In genomic region chr15:58873267-58873666, GRCh38 we compare ENCODE assay signal across 13 cellular contexts.
DNase-seq lines count a peak whose midpoint lies in the region; ATAC-seq and TF ChIP-seq lines count a peak whose summit lies in the region.
"Had no signal": no experiment of that assay in that cellular context is flagged by ENCODE, and none has a peak within 500 bp of the region (broad histone marks: within the 10 kb centered on the region; RNA-seq: fewer than 3 reads in every experiment).

No MANE protein-coding gene starts in this region.

- in situ Hi-C loops in IMR-90 (cut with MboI; ENCODE audit: low sequenced_read_pairs): no loop called here

- no peak overlapping the region for H3K4ac ChIP-seq in IMR-90 (ENCODE audit: low read depth, low read length)

- H3K4me3 ChIP-seq in IMR-90 (ENCODE audit: insufficient read depth, low read depth, low read length): no peak overlapping the region
- H3K4me3 ChIP-seq in uterus: no peak overlapping the region
- no peak overlapping the region for H3K4me3 ChIP-seq in CD8-positive, alpha-beta T cell (ENCODE audit: low read depth, low read length)

- POLR2A ChIA-PET in IMR-90 (lab: Charles Lee; ENCODE audit: unreplicated experiment): no interaction called here
- POLR2A ChIA-PET in CD8-positive, alpha-beta T cell (lab: Charles Lee): no interaction called here

- H3K27ac Mint-ChIP-seq in CD8-positive, alpha-beta T cell: no peak overlapping the region
- H3K27ac Mint-ChIP-seq: activated CD4-positive, alpha-beta T cell treated with anti-CD3 and anti-CD28 coated beads, Interleukin-2, amount 10 ng/mL, durations not matched to agents 7 days and 5 days; T-helper 2 cell treated with Interferon-gamma antibody and Interleukin-4, amounts not matched to agents 5 μg/mL and 100 μg/mL, for 36 hours had no signal

- H2AK9ac ChIP-seq in IMR-90 (replicated peaks; ENCODE audit: low read depth, low read length, poor library complexity): no peak overlapping the region

- no peaks in the 10 kb centered on the region for H3K4me1 Mint-ChIP-seq in CD8-positive, alpha-beta T cell (ENCODE audit: low read depth)
- H3K4me1 Mint-ChIP-seq: activated CD4-positive, alpha-beta T cell treated with anti-CD3 and anti-CD28 coated beads, Interleukin-2, amount 10 ng/mL, durations not matched to agents 7 days and 5 days had no signal

- H4K20me1 ChIP-seq in IMR-90 (ENCODE audit: insufficient read depth, low read length): no peaks in the 10 kb centered on the region

- CTCF ChIA-PET in IMR-90 (lab: Yijun Ruan, JAX): no interaction called here
- CTCF ChIA-PET in CD8-positive, alpha-beta T cell (lab: Charles Lee): no interaction called here

- H4K8ac ChIP-seq in IMR-90 (ENCODE audit: low read depth in 2 of 2, low read length in 2 of 2): no peak overlapping the region

- WGBS in IMR-90 (ENCODE audit: extremely low coverage in 2 of 2, insufficient read length in 1 of 2), 2 experiments: no CpG with 5 or more reads among the region's 1 CpG

- H2AFZ ChIP-seq in IMR-90 (replicated peaks; ENCODE audit: low read length, poor library complexity): no peak overlapping the region

- no peaks in the 10 kb centered on the region; the same call in 1 of the 2 replicates for H3K9me1 ChIP-seq in IMR-90 (ENCODE audit: insufficient read depth, low read length)

- H3K27me3 ChIP-seq in IMR-90 (ENCODE audit: control insufficient read depth, insufficient read depth, low read length) (no peaks in the 10 kb centered on the region), uterus (no peaks in the 10 kb centered on the region)
- H3K27me3 ChIP-seq in CD8-positive, alpha-beta T cell (ENCODE audit: insufficient read depth, low read length): no peaks in the 10 kb centered on the region

- no peak overlapping the region for H2AK5ac ChIP-seq in IMR-90 (ENCODE audit: low read depth, low read length)

- H3K4me2 ChIP-seq in IMR-90 (ENCODE audit: low read depth, low read length): no peak overlapping the region

- H3K23ac ChIP-seq in IMR-90 (ENCODE audit: low read depth, low read length): no peak overlapping the region

- H4K91ac ChIP-seq in IMR-90 (ENCODE audit: insufficient read depth, low read depth, low read length): no peak overlapping the region

- peaks cover 2% of the 10 kb centered on the region; the same call in 1 of the 2 replicates for H3K4me1 ChIP-seq in IMR-90 (ENCODE audit: control insufficient read depth, insufficient read depth, low read length)
- no peaks in the 10 kb centered on the region for H3K4me1 ChIP-seq in uterus
- H3K4me1 ChIP-seq in CD8-positive, alpha-beta T cell (ENCODE audit: insufficient read depth, low read length): no peaks in the 10 kb centered on the region

- H3K14ac ChIP-seq in IMR-90 (replicated peaks; ENCODE audit: low read depth, low read length): no peak overlapping the region

- H3K18ac ChIP-seq in IMR-90 (ENCODE audit: low read depth, low read length): no peak overlapping the region

- TF ChIP-seq CTCF in IMR-90 (conservative IDR thresholded peaks at IDR 0.05; ENCODE audit: low read depth, low read length) (no peak), uterus (IDR thresholded peaks at IDR 0.05) (no peak)
- TF ChIP-seq CTCF in CD8-positive, alpha-beta T cell (IDR thresholded peaks at IDR 0.05): no peak

- no peaks in the 10 kb centered on the region for H3K27me3 Mint-ChIP-seq in CD8-positive, alpha-beta T cell (ENCODE audit: low read depth)
- H3K27me3 Mint-ChIP-seq: activated CD4-positive, alpha-beta T cell treated with anti-CD3 and anti-CD28 coated beads, Interleukin-2, amount 10 ng/mL, durations not matched to agents 7 days and 5 days had no signal

- H3K36me3 ChIP-seq in IMR-90 (ENCODE audit: control insufficient read depth, insufficient read depth, low read length): peaks cover 10% of the 10 kb centered on the region
- H3K36me3 ChIP-seq in uterus: no peaks in the 10 kb centered on the region
- H3K36me3 ChIP-seq in CD8-positive, alpha-beta T cell (ENCODE audit: insufficient read depth, low read length): peaks cover 6% of the 10 kb centered on the region

- no peak overlapping the region for H4K5ac ChIP-seq in IMR-90 (ENCODE audit: low read depth, low read length)

- H2BK5ac ChIP-seq in IMR-90 (ENCODE audit: low read depth, low read length, poor library complexity, severe bottlenecking): no peak overlapping the region

- H3K9me3 Mint-ChIP-seq in CD8-positive, alpha-beta T cell: no peaks in the 10 kb centered on the region
- H3K9me3 Mint-ChIP-seq: activated CD4-positive, alpha-beta T cell treated with anti-CD3 and anti-CD28 coated beads, Interleukin-2, amount 10 ng/mL, durations not matched to agents 7 days and 5 days; T-helper 2 cell treated with Interferon-gamma antibody and Interleukin-4, amounts not matched to agents 5 μg/mL and 100 μg/mL, for 36 hours had no signal

- TF ChIP-seq POLR2A in IMR-90 (IDR thresholded peaks at IDR 0.05; ENCODE audit: low read depth, low read length) (no peak), uterus (IDR thresholded peaks at IDR 0.05) (no peak)

- no peak overlapping the region for H3K4me3 Mint-ChIP-seq in CD8-positive, alpha-beta T cell
- H3K4me3 Mint-ChIP-seq: activated CD4-positive, alpha-beta T cell treated with anti-CD3 and anti-CD28 coated beads, Interleukin-2, amount 10 ng/mL, durations not matched to agents 7 days and 5 days; T-helper 2 cell treated with Interferon-gamma antibody and Interleukin-4, amounts not matched to agents 5 μg/mL and 100 μg/mL, for 36 hours had no signal

- H2BK20ac ChIP-seq in IMR-90 (ENCODE audit: low read depth, low read length): no peak overlapping the region

- H3K27ac ChIP-seq in IMR-90 (ENCODE audit: insufficient read depth, low read length): no peak overlapping the region
- no peak overlapping the region for H3K27ac ChIP-seq in uterus
- no peak overlapping the region for H3K27ac ChIP-seq in CD8-positive, alpha-beta T cell (ENCODE audit: low read depth, low read length)
- H3K27ac ChIP-seq: epithelial cell of prostate had no signal

- no peak for TF ChIP-seq RAD21 in IMR-90 (IDR thresholded peaks at IDR 0.05; ENCODE audit: low read length)

- ATAC-seq in IMR-90 (ENCODE audit: low read depth) (peak; percentile 46; the same call in 1 of the 2 replicates), GM21825 (IDR thresholded peaks at IDR 0.05; ENCODE audit: unreplicated experiment) (no peak)
- no peak for ATAC-seq in CD8-positive, alpha-beta T cell

- no peak overlapping the region for H2BK120ac ChIP-seq in IMR-90 (ENCODE audit: low read depth, low read length)

- no peak overlapping the region for H3K56ac ChIP-seq in IMR-90 (ENCODE audit: extremely low read depth, insufficient read depth, low read length)

- no peak overlapping the region for H3K9ac ChIP-seq in IMR-90 (ENCODE audit: low read depth, low read length)

- dilution Hi-C loops in IMR-90 (cut with HindIII; ENCODE audit: low sequenced_read_pairs, unreplicated experiment): no loop called here

- peaks cover 14% of the 10 kb centered on the region for H3K36me3 Mint-ChIP-seq in CD8-positive, alpha-beta T cell

- H3K79me1 ChIP-seq in IMR-90 (ENCODE audit: low read depth in 1 of 2, low read length in 2 of 2): peaks cover 2% of the 10 kb centered on the region in 2 experiments; a peak in 1 of 4 replicates

- no peak overlapping the region for H2BK15ac ChIP-seq in IMR-90 (ENCODE audit: low read depth, low read length)

- DNase-seq in CD1c-positive myeloid dendritic cell (ENCODE audit: extremely low spot score) (peak; percentile 44), IMR-90 (peak; percentile 67), amniotic epithelial cell (ENCODE audit: low read depth) (peak; percentile 81), glomerular visceral epithelial cell (ENCODE audit: extremely low spot score) (peak; percentile 35), uterus (no peak), NCI-H446 (lab: John Stamatoyannopoulos, UW) (no peak)
- DNase-seq in CD8-positive, alpha-beta T cell: no peak
- DNase-seq: activated CD4-positive, alpha-beta T cell treated with anti-CD3 and anti-CD28 coated beads, Interleukin-2, amount 10 ng/mL, durations not matched to agents 7 days and 5 days; cortex of kidney; NCI-H774 had no signal

- intact Hi-C loops in IMR-90 (cut with micrococcal nuclease) (no loop called here), uterus (cut with DNase I; ENCODE audit: low total_unique reads) (no loop called here)
- intact Hi-C loops in CD8-positive, alpha-beta T cell (cut with DNase I, micrococcal nuclease): no loop called here

- no peaks in the 10 kb centered on the region for H3K9me3 ChIP-seq in IMR-90 (ENCODE audit: control insufficient read depth, insufficient read depth, low read length)
- no peaks in the 10 kb centered on the region for H3K9me3 ChIP-seq in uterus
- no peaks in the 10 kb centered on the region for H3K9me3 ChIP-seq in CD8-positive, alpha-beta T cell (ENCODE audit: low read length)

- BruUV-seq in IMR-90 (replicated peaks; lab: Mats Ljungman, UMichigan): no TSS peak

TF ChIP-seq in IMR-90, 13 proteins besides CTCF, POLR2A, EP300 and RAD21 (continues in another document):
- no peak for TF ChIP-seq MAZ (IDR thresholded peaks at IDR 0.05; ENCODE audit: borderline replicate concordance, low read depth, low read length)
- TF ChIP-seq CHD1 (IDR thresholded peaks at IDR 0.05; ENCODE audit: low read depth, low read length): no peak
- no peak for TF ChIP-seq BHLHE40 (IDR thresholded peaks at IDR 0.05; ENCODE audit: low read depth, low read length)
- no peak for TF ChIP-seq ELK1 (IDR thresholded peaks at IDR 0.05; ENCODE audit: borderline replicate concordance, low read depth, low read length)
- TF ChIP-seq, protein P1, sequence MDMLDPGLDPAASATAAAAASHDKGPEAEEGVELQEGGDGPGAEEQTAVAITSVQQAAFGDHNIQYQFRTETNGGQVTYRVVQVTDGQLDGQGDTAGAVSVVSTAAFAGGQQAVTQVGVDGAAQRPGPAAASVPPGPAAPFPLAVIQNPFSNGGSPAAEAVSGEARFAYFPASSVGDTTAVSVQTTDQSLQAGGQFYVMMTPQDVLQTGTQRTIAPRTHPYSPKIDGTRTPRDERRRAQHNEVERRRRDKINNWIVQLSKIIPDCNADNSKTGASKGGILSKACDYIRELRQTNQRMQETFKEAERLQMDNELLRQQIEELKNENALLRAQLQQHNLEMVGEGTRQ (IDR thresholded peaks at IDR 0.05; ENCODE audit: low read depth, low read length): no peak
- TF ChIP-seq CEBPB (IDR thresholded peaks at IDR 0.05; ENCODE audit: low read depth, low read length): no peak
- no peak for TF ChIP-seq FOS (IDR thresholded peaks at IDR 0.05; ENCODE audit: low read depth, low read length)
- no peak for TF ChIP-seq RFX5 (IDR thresholded peaks at IDR 0.05; ENCODE audit: low read depth, low read length)
- TF ChIP-seq RCOR1 (IDR thresholded peaks at IDR 0.05; ENCODE audit: insufficient replicate concordance, low read length): no peak

Comparison
In these comparisons a context has a peak if more than half of its experiments do, and no peak if none do; other contexts are left out.
1. DNase-seq: peak in CD1c-positive myeloid dendritic cell (single experiment), IMR-90 (single experiment), amniotic epithelial cell (single experiment) and glomerular visceral epithelial cell (single experiment); none in uterus (0 of 2), NCI-H446 (0 of 2) and CD8-positive, alpha-beta T cell (0 of 7).